In the genomic region with DNA sequence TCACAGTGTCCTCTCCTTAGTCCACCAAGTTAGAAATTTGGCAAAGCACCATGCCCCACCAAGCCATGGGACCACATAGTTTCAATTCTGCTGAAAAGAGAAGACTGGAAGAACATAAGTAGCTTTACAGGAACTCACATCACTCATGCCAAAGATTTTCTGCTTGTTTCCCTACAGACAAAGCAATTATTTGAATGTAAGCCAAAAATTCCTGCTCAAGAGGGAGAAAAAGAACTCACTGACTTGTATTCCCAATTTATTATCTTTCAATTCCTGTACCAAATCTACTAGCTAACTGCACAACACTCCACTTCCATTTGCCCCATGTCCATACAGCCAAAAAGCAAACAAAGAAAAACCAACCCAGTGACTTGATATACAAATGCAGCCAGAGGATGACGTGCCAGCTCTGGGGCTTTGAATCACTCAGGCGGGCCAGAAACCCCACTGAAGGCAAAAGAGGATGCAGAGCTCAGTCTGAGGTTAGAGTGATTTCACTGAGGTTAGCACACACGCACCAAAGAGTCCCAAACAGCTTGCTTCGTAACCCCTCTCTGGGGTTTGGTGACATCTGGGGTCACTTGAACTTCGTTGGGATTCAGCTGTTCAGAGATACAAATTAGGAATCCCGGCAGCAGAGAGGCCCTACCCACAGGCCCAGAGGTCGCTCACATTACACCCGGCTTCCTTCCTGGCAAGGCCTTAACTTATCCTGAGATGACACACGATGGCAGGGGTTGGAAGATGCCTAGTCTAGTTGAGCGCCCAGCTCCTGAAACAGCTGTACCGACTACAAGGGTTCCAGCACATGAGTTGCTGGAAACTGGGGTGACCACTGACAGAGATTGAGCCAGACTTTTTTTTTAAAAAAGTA, we compare ENCODE assay signal across 7 cellular contexts. TPM values are rescaled to one million over a fixed set of nuclear protein-coding genes. Genes with fewer than 3 reads are reported as not detected.
DNase-seq lines count a peak whose midpoint lies in the region; ATAC-seq and TF ChIP-seq lines count a peak whose summit lies in the region.

No MANE protein-coding gene starts in this region.

- intact Hi-C loops in PC-3 (cut with micrococcal nuclease) (no loop called here), left ventricle myocardium superior (cut with micrococcal nuclease) (no loop called here)
- intact Hi-C loops in activated naive CD4-positive, alpha-beta T cell treated with anti-CD3 and anti-CD28 coated beads for 36 hours (cut with micrococcal nuclease): loop anchor here (1.0 to 5.0 kb wide), 21 partner anchors 10 to 1911 kb away; partner anchors contain the start of genes BTD, HACL1 and OXNAD1

- no peaks in the 10 kb centered on the region for H3K9me2 ChIP-seq in PC-3 (replicated peaks; ENCODE audit: low read length)

- TF ChIP-seq CTCF in PC-3 (conservative IDR thresholded peaks at IDR 0.05; ENCODE audit: low read depth, low read length): no peak

- H3K4me1 Mint-ChIP-seq in activated naive CD4-positive, alpha-beta T cell treated with anti-CD3 and anti-CD28 coated beads for 36 hours (ENCODE audit: low read depth): peaks cover 72% of the 10 kb centered on the region

- H3K36me3 ChIP-seq in PC-3 (ENCODE audit: low read depth, low read length): no peaks in the 10 kb centered on the region

- BruUV-seq in PC-3 (replicated peaks; lab: Mats Ljungman, UMichigan): no TSS peak

- CTCF ChIA-PET in PC-3 (lab: Charles Lee): no interaction called here
- CTCF ChIA-PET in activated naive CD4-positive, alpha-beta T cell treated with anti-CD3 and anti-CD28 coated beads for 36 hours (lab: Charles Lee): interaction anchor here (0.9 to 2.7 kb wide), 9 partner anchors 18 to 243 kb away, joined by 3 to 12 read pairs (median 5); no protein-coding TSS in a partner anchor

- H3K4me1 ChIP-seq in PC-3 (ENCODE audit: insufficient read depth, low read length): 0 out of 2 replicates have a peak, but pooled peaks cover 4% of the 10 kb centered on the region

- no peaks in the 10 kb centered on the region for H3K27me3 Mint-ChIP-seq in activated naive CD4-positive, alpha-beta T cell treated with anti-CD3 and anti-CD28 coated beads for 36 hours (ENCODE audit: low read depth)

- H3F3A ChIP-seq in PC-3 (ENCODE audit: low read length, unreplicated experiment): no peaks in the 10 kb centered on the region

- H3K9me3 ChIP-seq in PC-3 (ENCODE audit: low read length): no peaks in the 10 kb centered on the region

- H3K36me3 Mint-ChIP-seq in activated naive CD4-positive, alpha-beta T cell treated with anti-CD3 and anti-CD28 coated beads for 36 hours (ENCODE audit: low read depth): peaks cover 30% of the 10 kb centered on the region

- POLR2A ChIA-PET in PC-3 (lab: Charles Lee; ENCODE audit: unreplicated experiment): no interaction called here

- no peaks in the 10 kb centered on the region for H3K79me2 ChIP-seq in PC-3 (ENCODE audit: low read length)

- no peak overlapping the region for H2AFZ ChIP-seq in PC-3 (ENCODE audit: low read length)

- no peak for DNase-seq in PC-3
- peak; percentile 95 for DNase-seq in activated naive CD4-positive, alpha-beta T cell treated with anti-CD3 and anti-CD28 coated beads for 36 hours
- DNase-seq in left ventricle myocardium superior: peak; percentile 59
- peak; percentile 85 for DNase-seq in smooth muscle cell of the brain vasculature (ENCODE audit: low read depth, low spot score)
- DNase-seq in NCI-H187 (lab: John Stamatoyannopoulos, UW): no peak

- H3K4me2 ChIP-seq in PC-3 (ENCODE audit: low read length): 0 out of 2 replicates have a peak overlapping the region, but pooled peaks have one; percentile 95

- no peaks in the 10 kb centered on the region for H4K20me1 ChIP-seq in PC-3 (ENCODE audit: low read length)

- H3K27me3 ChIP-seq in PC-3 (ENCODE audit: low read length): no peaks in the 10 kb centered on the region

- no peaks in the 10 kb centered on the region for H3K9me3 Mint-ChIP-seq in activated naive CD4-positive, alpha-beta T cell treated with anti-CD3 and anti-CD28 coated beads for 36 hours

- H3K4me3 Mint-ChIP-seq in activated naive CD4-positive, alpha-beta T cell treated with anti-CD3 and anti-CD28 coated beads for 36 hours: peak overlapping the region; percentile 92

- H3K27ac Mint-ChIP-seq in activated naive CD4-positive, alpha-beta T cell treated with anti-CD3 and anti-CD28 coated beads for 36 hours: peak overlapping the region; percentile 100

- H3K9ac ChIP-seq in PC-3 (ENCODE audit: low read length): no peak overlapping the region

- no peak overlapping the region for H3K27ac ChIP-seq in PC-3 (ENCODE audit: low read length)

- ATAC-seq in GM18861 (IDR thresholded peaks at IDR 0.05; ENCODE audit: unreplicated experiment): peak; percentile 30
- ATAC-seq in HG02852 (IDR thresholded peaks at IDR 0.05; ENCODE audit: unreplicated experiment): peak; percentile 46
- ATAC-seq in PC-3: no peak
- peak; percentile 56 for ATAC-seq in left ventricle myocardium superior

- H3K4me3 ChIP-seq in PC-3 (ENCODE audit: low read length): no peak overlapping the region

RNA-seq across cellular contexts. Expression of gene RFTN1, which starts 1.7 kb away (rescaled TPM):
- total RNA-seq in PC-3 (2014; rRNA removed): 9.7 and 12.3 TPM in 2 replicates
- total RNA-seq in activated naive CD4-positive, alpha-beta T cell treated with anti-CD3 and anti-CD28 coated beads for 36 hours: 100 to 1,000 TPM in 1 of 2 experiments, 10 to 100 TPM in 1; 95.9 to 109 TPM
- total RNA-seq in left ventricle myocardium superior: 25.0 TPM

Comparison
In these comparisons a context has a peak if more than half of its experiments do, and no peak if none do; other contexts are left out.
1. DNase-seq: peak in activated naive CD4-positive, alpha-beta T cell treated with anti-CD3 and anti-CD28 coated beads for 36 hours (single experiment), left ventricle myocardium superior (single experiment) and smooth muscle cell of the brain vasculature (single experiment); none in PC-3 (single experiment) and NCI-H187 (0 of 2).